Comparison of ENCODE assay signal across 10 cellular contexts in the genomic region with DNA sequence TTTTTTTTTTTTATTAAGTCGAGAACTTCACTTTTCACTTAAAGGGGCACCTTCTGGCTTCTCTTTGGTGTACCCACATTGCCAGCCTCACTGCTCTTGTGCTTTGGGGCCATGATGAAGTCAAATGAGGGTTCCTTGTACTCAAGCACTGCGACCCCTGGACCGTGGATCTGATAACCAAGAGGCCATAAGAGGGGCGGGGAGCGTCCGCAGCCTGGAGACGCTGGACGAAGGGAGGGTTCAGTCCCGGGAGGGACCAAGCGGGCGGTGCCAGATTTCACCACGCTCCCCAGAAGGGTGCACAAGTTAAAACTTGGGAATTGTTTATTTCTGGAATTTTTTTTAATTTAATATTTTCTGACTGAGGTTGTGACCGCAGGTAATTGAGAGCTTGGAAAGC. TPM values are rescaled to one million over a fixed set of nuclear protein-coding genes. Genes with fewer than 3 reads are reported as not detected.
"Had no signal": no experiment of that assay in that cellular context is flagged by ENCODE, and none has a peak within 500 bp of the region (broad histone marks: within the 10 kb centered on the region; RNA-seq: fewer than 3 reads in every experiment).

No MANE protein-coding gene starts in this region.

- FAIRE-seq: HepG2, HTR-8/SVneo, K562 had no signal

- DNase-seq: IMR-90, KBM-7, KG1 had no signal

- H3K4me3 ChIP-seq: K562 had no signal

- H3K27ac ChIP-seq: HL-60 had no signal

RNA-seq across cellular contexts. Expression of a gene that starts 53.3 kb away (rescaled TPM):
- total RNA-seq: HepG2, HT-29, HT1080, IMR-90, K562 had no signal
- polyA plus RNA-seq: HepG2, IgD-negative memory B cell, IMR-90, K562 had no signal
